ENCODE assay signal across 1 cellular context in the genomic region with DNA sequence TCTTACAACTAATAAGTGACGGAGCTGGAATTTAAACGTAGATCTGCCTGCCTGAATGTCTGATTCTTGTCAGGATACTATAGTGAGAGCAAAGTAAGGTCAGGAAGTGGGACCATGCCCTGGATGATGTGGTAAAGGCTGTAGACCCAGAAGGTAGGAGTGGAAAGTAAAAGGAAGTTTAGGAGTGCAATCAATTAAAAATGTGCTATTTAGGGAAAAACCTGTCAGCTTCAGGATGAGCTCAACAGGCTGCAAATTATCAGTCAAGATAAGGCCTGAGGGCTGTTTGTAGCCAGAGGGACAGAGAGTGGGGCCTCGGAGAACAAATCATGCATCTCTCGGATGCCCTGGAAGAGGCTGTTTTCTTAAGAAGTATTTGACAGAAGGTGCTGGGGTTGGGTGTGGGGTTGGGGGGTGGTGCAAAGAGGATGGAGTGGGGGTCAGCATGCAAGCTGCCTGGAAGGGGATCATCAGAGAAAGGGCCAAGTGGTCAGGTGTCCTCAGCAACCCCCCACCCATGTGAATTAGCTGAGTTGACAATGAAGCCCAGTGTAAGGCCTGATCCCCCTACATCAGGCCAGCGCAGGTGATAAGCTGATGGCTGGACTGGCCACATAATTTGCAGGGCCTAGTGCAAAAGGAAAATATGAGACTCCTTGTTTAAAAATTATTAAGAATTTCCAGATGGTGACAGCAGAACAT.
TF ChIP-seq lines count a peak whose summit lies in the region.

No MANE protein-coding gene starts in this region.

TF ChIP-seq in K562, 482 proteins besides CTCF, POLR2A, EP300 and RAD21:
- TF ChIP-seq RB1 (IDR thresholded peaks at IDR 0.05; ENCODE audit: low read depth) (no peak), MEF2D (tag; conservative IDR thresholded peaks at IDR 0.05; ENCODE audit: low read depth) (peak; percentile 81), MEIS2 (IDR thresholded peaks at IDR 0.05; ENCODE audit: partially characterized antibody) (peak; percentile 54)
- TF ChIP-seq, protein P1, sequence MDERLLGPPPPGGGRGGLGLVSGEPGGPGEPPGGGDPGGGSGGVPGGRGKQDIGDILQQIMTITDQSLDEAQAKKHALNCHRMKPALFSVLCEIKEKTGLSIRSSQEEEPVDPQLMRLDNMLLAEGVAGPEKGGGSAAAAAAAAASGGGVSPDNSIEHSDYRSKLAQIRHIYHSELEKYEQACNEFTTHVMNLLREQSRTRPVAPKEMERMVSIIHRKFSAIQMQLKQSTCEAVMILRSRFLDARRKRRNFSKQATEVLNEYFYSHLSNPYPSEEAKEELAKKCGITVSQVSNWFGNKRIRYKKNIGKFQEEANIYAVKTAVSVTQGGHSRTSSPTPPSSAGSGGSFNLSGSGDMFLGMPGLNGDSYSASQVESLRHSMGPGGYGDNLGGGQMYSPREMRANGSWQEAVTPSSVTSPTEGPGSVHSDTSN (CRISPR knock-in tag; IDR thresholded peaks at IDR 0.05; ENCODE audit: low read depth): no peak
- TF ChIP-seq, protein P1 (tag; conservative IDR thresholded peaks at IDR 0.05; ENCODE audit: low read depth): 0 out of 2 replicates have a peak, but pooled peaks have one; percentile 8
TF ChIP-seq in K562: peak in this region for 3.
